9 cellular contexts compared by ENCODE assay signal in the genomic region with DNA sequence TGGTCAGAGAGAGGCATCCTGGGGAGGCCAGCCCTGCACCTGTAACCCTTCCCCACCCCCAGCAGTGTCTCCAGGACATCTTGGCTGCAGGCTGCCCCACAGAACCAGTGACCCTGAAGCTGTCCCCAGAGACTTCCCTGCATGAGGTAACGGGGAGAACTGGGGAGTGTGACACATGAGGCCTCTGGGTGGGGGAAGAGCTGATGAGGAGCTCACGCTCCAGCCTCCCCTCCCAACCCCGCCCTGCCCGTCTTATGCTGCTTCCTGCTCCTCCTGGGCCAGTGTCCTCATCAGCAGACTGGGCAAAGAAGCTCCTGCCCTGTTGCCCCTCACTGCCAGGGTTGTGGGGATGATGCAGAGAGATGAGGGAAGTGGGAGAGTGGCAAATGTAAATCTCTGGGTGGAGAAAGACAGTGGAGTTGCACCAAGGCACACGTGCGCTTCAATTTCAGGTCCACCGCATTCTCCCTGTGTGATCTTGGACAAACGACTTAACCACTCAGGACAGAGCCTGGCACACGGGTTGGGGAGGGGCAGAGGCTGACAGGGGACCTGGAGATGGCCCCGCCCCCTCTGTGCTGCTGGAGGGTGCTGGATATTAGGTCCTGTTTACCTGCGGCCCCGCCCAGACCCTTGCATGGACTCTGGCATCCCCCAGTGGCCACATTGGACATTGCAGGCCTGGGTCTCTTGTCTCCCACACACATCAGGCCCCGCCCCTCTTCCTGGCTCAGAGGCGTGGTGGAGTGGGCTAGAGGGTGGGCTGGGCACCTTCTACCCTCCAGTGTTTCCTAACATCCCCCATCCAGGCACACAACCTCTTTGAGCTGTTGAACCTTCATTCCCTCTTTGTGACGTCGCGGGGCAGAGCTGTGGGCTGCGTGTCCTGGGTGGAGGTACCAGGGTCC. TPM values are rescaled to one million over a fixed set of nuclear protein-coding genes. Genes with fewer than 3 reads are reported as not detected.
DNase-seq lines count a peak whose midpoint lies in the region; ATAC-seq and TF ChIP-seq lines count a peak whose summit lies in the region.
"Had no signal": no experiment of that assay in that cellular context is flagged by ENCODE, and none has a peak within 500 bp of the region (broad histone marks: within the 10 kb centered on the region; RNA-seq: fewer than 3 reads in every experiment).

No MANE protein-coding gene starts in this region.

- POLR2A ChIA-PET in Caco-2 (lab: Charles Lee), result no interaction called here
- POLR2A ChIA-PET in HEK293T (lab: Yijun Ruan, JAX), result no interaction called here

- peak overlapping the region; percentile 34 for H3K4me2 ChIP-seq in hepatocyte

- in situ Hi-C loops in gastrocnemius medialis (cut with MboI; ENCODE audit: low sequenced_read_pairs in 4 of 4), result loop anchor here in 3 of 4 donors (10.0 to 25.0 kb wide), 2 partner anchors 51 to 244 kb away; a partner anchor contains a TSS

- H3K27ac ChIP-seq in ascending aorta (no peak overlapping the region), hepatocyte (no peak overlapping the region), gastrocnemius medialis (no peak overlapping the region)

- H3K4me3 Mint-ChIP-seq in Caco-2 (ENCODE audit: unreplicated experiment), result no peak overlapping the region

- WGBS in hepatocyte (ENCODE audit: low lambda C conversion rate, missing lambda C conversion rate), result 31% methylated on average over 16 of the region's 18 CpGs

- no peak overlapping the region for H3K27ac Mint-ChIP-seq in Caco-2 (ENCODE audit: unreplicated experiment)

- CTCF ChIA-PET in Caco-2 (lab: Charles Lee), result interaction anchor here (1.1 kb wide), 1 partner anchor 46 kb away, joined by 4 read pairs; no protein-coding TSS in a partner anchor
- CTCF ChIA-PET in HEK293T (lab: Yijun Ruan, JAX), result interaction anchor here (1.3 kb wide), 1 partner anchor 12 kb away, joined by 3 read pairs; no protein-coding TSS in a partner anchor

- no peaks in the 10 kb centered on the region for H3K4me1 ChIP-seq in Caco-2
- H3K4me1 ChIP-seq in ascending aorta, result no peaks in the 10 kb centered on the region
- no peaks in the 10 kb centered on the region for H3K4me1 ChIP-seq in hepatocyte (ENCODE audit: insufficient read depth)
- H3K4me1 ChIP-seq in gastrocnemius medialis, result no peaks in the 10 kb centered on the region

- TF ChIP-seq CTCF in Caco-2 (IDR thresholded peaks at IDR 0.05; ENCODE audit: insufficient read depth in 1 of 2, low read depth in 1 of 2, low read length in 1 of 2, severe bottlenecking in 1 of 2, unreplicated experiment in 1 of 2) (peak; percentile 68 to 80), ascending aorta (IDR thresholded peaks at IDR 0.05) (peak; percentile 93 to 94 (median 94)), hepatocyte (IDR thresholded peaks at IDR 0.05; ENCODE audit: poor library complexity) (peak; percentile 90), gastrocnemius medialis (IDR thresholded peaks at IDR 0.05 in 4 of 5, conservative IDR thresholded peaks at IDR 0.05 in 1 of 5) (peak; percentile 80 to 99 (median 97))

- no peaks in the 10 kb centered on the region for H3K36me3 Mint-ChIP-seq in Caco-2 (ENCODE audit: insufficient read depth, unreplicated experiment)

- no peak overlapping the region for H3K4me3 ChIP-seq in Caco-2 (ENCODE audit: low read depth, low read length)
- H3K4me3 ChIP-seq in ascending aorta, result no peak overlapping the region
- H3K4me3 ChIP-seq in hepatocyte, result no peak overlapping the region
- no peak overlapping the region for H3K4me3 ChIP-seq in gastrocnemius medialis

- no peaks in the 10 kb centered on the region for H3K9me2 ChIP-seq in hepatocyte (replicated peaks; ENCODE audit: insufficient read depth)

- no peak for TF ChIP-seq POLR2A in gastrocnemius medialis (IDR thresholded peaks at IDR 0.05)

- H4K20me1 ChIP-seq in hepatocyte (ENCODE audit: insufficient read depth, poor library complexity, severe bottlenecking), result no peaks in the 10 kb centered on the region

- no peaks in the 10 kb centered on the region for H3K79me2 ChIP-seq in hepatocyte

- H3K4me1 Mint-ChIP-seq in Caco-2 (ENCODE audit: low read depth, unreplicated experiment), result no peaks in the 10 kb centered on the region

- no peak overlapping the region for H2AFZ ChIP-seq in hepatocyte

- peak; percentile 80 to 91 for ATAC-seq in gastrocnemius medialis
- no peak for ATAC-seq in GM19328 (IDR thresholded peaks at IDR 0.05; ENCODE audit: unreplicated experiment)

- no peaks in the 10 kb centered on the region for H3K9me3 Mint-ChIP-seq in Caco-2 (ENCODE audit: unreplicated experiment)

- no TSS peak for BruUV-seq in Caco-2 (replicated peaks; lab: Mats Ljungman, UMichigan)

- H3K27me3 Mint-ChIP-seq in Caco-2 (ENCODE audit: insufficient read depth, unreplicated experiment), result no peaks in the 10 kb centered on the region

- intact Hi-C loops in Caco-2 (cut with micrococcal nuclease; ENCODE audit: unreplicated experiment), result loop anchor here (1.0 kb wide), 1 partner anchor 47 kb away; no protein-coding TSS in a partner anchor
- intact Hi-C loops in ascending aorta (cut with DNase I), result loop anchor here (1.0 kb wide), 1 partner anchor 47 kb away; no protein-coding TSS in a partner anchor
- intact Hi-C loops in gastrocnemius medialis (cut with DNase I; ENCODE audit: low total_unique reads), result loop anchor here (1.0 kb wide), 2 partner anchors 47 to 264 kb away; no protein-coding TSS in a partner anchor

- peak; percentile 87 for DNase-seq in Caco-2
- DNase-seq in HEK293T (ENCODE audit: extremely low spot score), result peak; percentile 92
- peak; percentile 11 for DNase-seq in NCI-H187 treated with DMSO at 0.1 percent for 48 hours (lab: John Stamatoyannopoulos, UW)
- peak; percentile 59 for DNase-seq in T-helper 22 cell (ENCODE audit: low read depth)
- peak; percentile 28 to 92 for DNase-seq in ascending aorta (ENCODE audit: low spot score in 2 of 2)
- peak; percentile 96 for DNase-seq in hepatocyte (ENCODE audit: low spot score)
- DNase-seq in gastrocnemius medialis, result peak; percentile 61 to 81

- no peaks in the 10 kb centered on the region for H3K27me3 ChIP-seq in Caco-2 (replicated peaks; ENCODE audit: control insufficient read depth, insufficient read depth, low read length)
- H3K27me3 ChIP-seq in ascending aorta, result no peaks in the 10 kb centered on the region
- H3K27me3 ChIP-seq in hepatocyte, result no peaks in the 10 kb centered on the region
- no peaks in the 10 kb centered on the region for H3K27me3 ChIP-seq in gastrocnemius medialis

- H3K36me3 ChIP-seq in Caco-2 (ENCODE audit: control insufficient read depth, insufficient read depth, low read length) (no peaks in the 10 kb centered on the region), ascending aorta (no peaks in the 10 kb centered on the region), hepatocyte (replicated peaks; ENCODE audit: insufficient read depth, low read depth) (no peaks in the 10 kb centered on the region), gastrocnemius medialis (no peaks in the 10 kb centered on the region)

- H3K9me3 ChIP-seq in Caco-2 (no peaks in the 10 kb centered on the region), ascending aorta (no peaks in the 10 kb centered on the region), hepatocyte (ENCODE audit: low read depth) (no peaks in the 10 kb centered on the region), gastrocnemius medialis (no peaks in the 10 kb centered on the region)

TF ChIP-seq in HEK293T, 16 proteins besides CTCF, POLR2A, EP300 and RAD21:
- TF ChIP-seq ARNT (IDR thresholded peaks at IDR 0.05) (no peak), SUZ12 (IDR thresholded peaks at IDR 0.05) (no peak), FOXK2 (IDR thresholded peaks at IDR 0.05) (peak; percentile 72)

RNA-seq across cellular contexts. Expression of a gene that starts 12.3 kb away (rescaled TPM):
- not detected in 2 replicates for total RNA-seq in Caco-2 (2022)
- total RNA-seq in ascending aorta, result not detected
- total RNA-seq in hepatocyte, result 0.47 and 1.0 TPM in 2 replicates
- polyA plus RNA-seq in hepatocyte, result 1.4 and 1.8 TPM in 2 replicates
- not detected for total RNA-seq in gastrocnemius medialis
- total RNA-seq: T-helper 2 cell treated with Interferon-gamma antibody and Interleukin-4, amounts not matched to agents 100 ng/mL and 5 ng/mL, for 36 hours had no signal

RNA-seq across cellular contexts. Expression of a gene that starts 17.6 kb away (rescaled TPM):
- total RNA-seq in Caco-2 (2022) (0.41 and 0.44 TPM in 2 replicates), ascending aorta (0.21 TPM), hepatocyte (3.3 and 3.5 TPM in 2 replicates), gastrocnemius medialis (not detected)
- polyA plus RNA-seq in hepatocyte, result 7.5 and 11.7 TPM in 2 replicates

RNA-seq across cellular contexts. Expression of a gene that starts 34.0 kb away (rescaled TPM):
- total RNA-seq in Caco-2 (2022) (0.46 TPM in 1 of 2 replicates, not detected in the other), ascending aorta (not detected), hepatocyte (1.0 and 1.3 TPM in 2 replicates), gastrocnemius medialis (under 1 TPM in 3 of 4 donors, not detected in 1; 0.64 to 0.94 (median 0.80) TPM)
- polyA plus RNA-seq in hepatocyte, result 1.3 and 2.7 TPM in 2 replicates
- total RNA-seq: T-helper 2 cell treated with Interferon-gamma antibody and Interleukin-4, amounts not matched to agents 100 ng/mL and 5 ng/mL, for 36 hours had no signal

RNA-seq across cellular contexts. Expression of a gene that starts 38.0 kb away (rescaled TPM):
- total RNA-seq in Caco-2 (2022) (not detected in 2 replicates), ascending aorta (191 TPM), hepatocyte (12.6 and 17.4 TPM in 2 replicates), gastrocnemius medialis (1,000 to 10,000 TPM in 1 of 4 donors, 100 to 1,000 TPM in 3; 355 to 1,466 (median 716) TPM)
- polyA plus RNA-seq in hepatocyte, result 59.4 and 66.2 TPM in 2 replicates
- total RNA-seq: T-helper 2 cell treated with Interferon-gamma antibody and Interleukin-4, amounts not matched to agents 100 ng/mL and 5 ng/mL, for 36 hours had no signal

RNA-seq across cellular contexts. Expression of a gene that starts 51.8 kb away (rescaled TPM):
- 0.16 TPM in 1 of 2 replicates, not detected in the other for total RNA-seq in Caco-2 (2022)
- not detected for total RNA-seq in ascending aorta
- total RNA-seq in hepatocyte, result not detected in 2 replicates
- polyA plus RNA-seq in hepatocyte, result not detected in 2 replicates
- under 1 TPM in 2 of 4 donors, not detected in 2; 0.10 to 0.19 TPM for total RNA-seq in gastrocnemius medialis
- total RNA-seq: T-helper 2 cell treated with Interferon-gamma antibody and Interleukin-4, amounts not matched to agents 100 ng/mL and 5 ng/mL, for 36 hours had no signal

Comparison
In these comparisons a context has a peak if more than half of its experiments do, and no peak if none do; other contexts are left out.
1. DNase-seq: peak in every context shown above with its lines; median percentile 96 in hepatocyte; 92 in HEK293T; 87 in Caco-2; 71 in gastrocnemius medialis; 60 in ascending aorta; 59 in T-helper 22 cell; 11 in NCI-H187 treated with DMSO at 0.1 percent for 48 hours.